Comparison of ENCODE assay signal across 15 cellular contexts in genomic region chr1:232678185-232678886, GRCh38. TPM values are rescaled to one million over a fixed set of nuclear protein-coding genes. Genes with fewer than 3 reads are reported as not detected.
DNase-seq lines count a peak whose midpoint lies in the region; ATAC-seq and TF ChIP-seq lines count a peak whose summit lies in the region.
"Had no signal": no experiment of that assay in that cellular context is flagged by ENCODE, and none has a peak within 500 bp of the region (broad histone marks: within the 10 kb centered on the region; RNA-seq: fewer than 3 reads in every experiment).

No MANE protein-coding gene starts in this region.

- no peak for TF ChIP-seq CTCF in GM20000 (IDR thresholded peaks at IDR 0.05; ENCODE audit: extremely low read depth, missing control alignments)

- no peaks in the 10 kb centered on the region for H3K36me3 Mint-ChIP-seq in activated T-helper 17 cell treated with anti-CD3 and anti-CD28 coated beads, Interleukin-2, amount 50 U/mL, for 72 hours (ENCODE audit: low read depth)
- H3K36me3 Mint-ChIP-seq: CD14-positive monocyte, immature natural killer cell had no signal

- no peaks in the 10 kb centered on the region for H3K9me3 Mint-ChIP-seq in activated T-helper 17 cell treated with anti-CD3 and anti-CD28 coated beads, Interleukin-2, amount 50 U/mL, for 72 hours
- H3K9me3 Mint-ChIP-seq: immature natural killer cell had no signal

- in situ Hi-C loops in ACHN (cut with HindIII; ENCODE audit: low pct_ligation_motif_present, low pct_unique_long_range_greater_than_20kb, low sequenced_read_pairs) = no loop called here

- H3K4me3 Mint-ChIP-seq in activated T-helper 17 cell treated with anti-CD3 and anti-CD28 coated beads, Interleukin-2, amount 50 U/mL, for 72 hours = no peak overlapping the region
- H3K4me3 Mint-ChIP-seq: CD14-positive monocyte, immature natural killer cell had no signal

- no peak overlapping the region for H3K27ac Mint-ChIP-seq in activated T-helper 17 cell treated with anti-CD3 and anti-CD28 coated beads, Interleukin-2, amount 50 U/mL, for 72 hours
- H3K27ac Mint-ChIP-seq: CD14-positive monocyte, immature natural killer cell had no signal

- H3K27me3 Mint-ChIP-seq in activated T-helper 17 cell treated with anti-CD3 and anti-CD28 coated beads, Interleukin-2, amount 50 U/mL, for 72 hours = peaks cover 16% of the 10 kb centered on the region

- H3K4me1 Mint-ChIP-seq in activated T-helper 17 cell treated with anti-CD3 and anti-CD28 coated beads, Interleukin-2, amount 50 U/mL, for 72 hours = no peaks in the 10 kb centered on the region
- H3K4me1 Mint-ChIP-seq: immature natural killer cell had no signal

- DNase-seq in COLO668 (lab: John Stamatoyannopoulos, UW; ENCODE audit: unreplicated experiment) = peak; percentile 82
- peak; percentile 24 for DNase-seq in HT1080 (ENCODE audit: low read depth)
- no peak for DNase-seq in left lobe of liver (ENCODE audit: low spot score)
- DNase-seq in GM20000 (ENCODE audit: low spot score) = no peak
- no peak for DNase-seq in NCI-H345 (lab: John Stamatoyannopoulos, UW)
- DNase-seq in ACHN = no peak
- DNase-seq: activated effector memory CD4-positive, alpha-beta T cell treated with anti-CD3 and anti-CD28 coated beads, Interleukin-2, amount 50 U/mL, for 16 hours; foreskin melanocyte; immature natural killer cell; NCI-H187; NCI-H82; stimulated activated CD4-positive, alpha-beta T cell treated with anti-CD3 and anti-CD28 coated beads, Interleukin-2, amount 100 ng/mL, for 48 hours had no signal

- ATAC-seq in activated T-helper 17 cell treated with anti-CD3 and anti-CD28 coated beads, Interleukin-2, amount 50 U/mL, for 72 hours (replicated peaks) = peak; percentile 86
- ATAC-seq in left lobe of liver (peak; percentile 8), HG03460 (IDR thresholded peaks at IDR 0.05; ENCODE audit: unreplicated experiment) (no peak)

RNA-seq across cellular contexts. Expression of gene SIPA1L2, which starts 48.4 kb away (rescaled TPM):
- 1.6 and 1.8 TPM in 2 replicates for total RNA-seq in HT1080 (2014; rRNA removed; shearing (Covaris generic))
- 0.79 and 1.1 TPM in 2 replicates for polyA plus RNA-seq in HT1080 (2015; cell fraction: cytosol; rRNA removed)
- 1.8 and 2.7 TPM in 2 replicates for polyA plus RNA-seq in HT1080 (2015; cell fraction: nucleus; rRNA removed)
- total RNA-seq in activated T-helper 17 cell treated with anti-CD3 and anti-CD28 coated beads, Interleukin-2, amount 50 U/mL, for 72 hours = 10 to 100 TPM in 1 of 2 donors, 1 to 10 TPM in 1; 2.9 to 19.1 TPM
- total RNA-seq in left lobe of liver = 3.0 TPM

Comparison
In these comparisons a context has a peak if more than half of its experiments do, and no peak if none do; other contexts are left out.
1. DNase-seq: peak in COLO668 (single experiment) and HT1080 (single experiment); none in left lobe of liver (single experiment), GM20000 (single experiment), NCI-H345 (single experiment) and ACHN (single experiment).